ENCODE assay signal across 33 cellular contexts in genomic region chr12:52436828-52437474, GRCh38. TPM values are rescaled to one million over a fixed set of nuclear protein-coding genes. Genes with fewer than 3 reads are reported as not detected.
DNase-seq lines count a peak whose midpoint lies in the region; ATAC-seq and TF ChIP-seq lines count a peak whose summit lies in the region.
"Had no signal": no experiment of that assay in that cellular context is flagged by ENCODE, and none has a peak within 500 bp of the region (broad histone marks: within the 10 kb centered on the region; RNA-seq: fewer than 3 reads in every experiment).

No MANE protein-coding gene starts in this region.

- POLR2A ChIA-PET in SK-N-SH (lab: Yijun Ruan, JAX): no interaction called here

- DNase-seq in SK-N-SH (no peak), colonic mucosa (peak; percentile 36), left colon (no peak), DMS153 (lab: John Stamatoyannopoulos, UW) (no peak), HCEC 1CT (no peak)
- no peak for DNase-seq in stimulated activated naive B cell treated with anti-CD40 and anti-IgM and Interleukin-4, amounts not matched to agents 10 μg/mL and 1 μg/mL and 100 μg/mL, for 72 hours
- DNase-seq: activated B cell treated with CpG ODN at 0.5 μM for 24 hours; activated CD4-positive, alpha-beta T cell treated with anti-CD3 and anti-CD28 coated beads, Interleukin-2, amount 10 ng/mL, durations not matched to agents 7 days and 5 days; activated effector memory CD4-positive, alpha-beta T cell treated with anti-CD3 and anti-CD28 coated beads, Interleukin-2, amount 50 U/mL, for 16 hours; activated naive CD8-positive, alpha-beta T cell treated with anti-CD3 and anti-CD28 coated beads, Interleukin-2, amount 10 ng/mL, durations not matched to agents 7 days and 5 days; activated T-cell treated with anti-CD3 and anti-CD28 coated beads, Interleukin-2, amount 50 U/mL, for 24 hours; H9; hypothalamus; mesenchymal stem cell; naive B cell; NCI-H446; NCI-H748 treated with DMSO at 0.1 percent for 48 hours; sigmoid colon; SJCRH30; stimulated activated CD4-positive, alpha-beta T cell treated with anti-CD3 and anti-CD28 coated beads, Interleukin-15, amount 100 ng/mL, for 24 hours; stimulated activated CD4-positive, alpha-beta T cell treated with anti-CD3 and anti-CD28 coated beads, Interleukin-4, amount 100 ng/mL, for 4 hours; T-cell; transverse colon had no signal

- H3K27ac ChIP-seq in SK-N-SH (ENCODE audit: low read depth in 2 of 2, low read length in 1 of 2): no peak overlapping the region
- no peak overlapping the region for H3K27ac ChIP-seq in colonic mucosa
- H3K27ac ChIP-seq: 22Rv1; BLaER1 treated with 17β-estradiol and CSF1 and Interleukin-3, amounts not matched to agents 10 nM and 100 nM; SJCRH30; transverse colon had no signal

- H3K4me1 ChIP-seq in SK-N-SH (ENCODE audit: control insufficient read depth in 1 of 2, insufficient read depth in 2 of 2, low read depth in 1 of 2, low read length in 1 of 2) (peaks cover 0 to 19% of the 10 kb centered on the region in 2 experiments; a peak in 2 of 4 replicates), colonic mucosa (no peaks in the 10 kb centered on the region)
- H3K4me1 ChIP-seq: SJCRH30 had no signal

- TF ChIP-seq EP300 in SK-N-SH (IDR thresholded peaks at IDR 0.05; ENCODE audit: borderline replicate concordance in 1 of 2, low read depth in 1 of 2, low read length in 1 of 2): no peak

- H2AFZ ChIP-seq in SK-N-SH (ENCODE audit: low read depth): peak overlapping the region; percentile 18; the same call in 1 of the 2 replicates

- H4K20me1 ChIP-seq in SK-N-SH (ENCODE audit: insufficient read depth): no peaks in the 10 kb centered on the region
- H4K20me1 ChIP-seq: BLaER1 treated with 17β-estradiol and CSF1 and Interleukin-3, amounts not matched to agents 10 nM and 100 nM had no signal

- no peak for TF ChIP-seq CTCF in SK-N-SH (IDR thresholded peaks at IDR 0.05)
- TF ChIP-seq CTCF in colonic mucosa (IDR thresholded peaks at IDR 0.05): no peak

- no peak overlapping the region for H3K4me3 Mint-ChIP-seq in stimulated activated naive B cell treated with anti-CD40 and anti-IgM and Interleukin-4, amounts not matched to agents 10 μg/mL and 1 μg/mL and 100 μg/mL, for 72 hours
- H3K4me3 Mint-ChIP-seq: activated B cell treated with CpG ODN at 0.5 μM for 24 hours; activated CD4-positive, alpha-beta T cell treated with anti-CD3 and anti-CD28 coated beads, Interleukin-2, amount 10 ng/mL, durations not matched to agents 7 days and 5 days; activated naive CD8-positive, alpha-beta T cell treated with anti-CD3 and anti-CD28 coated beads, Interleukin-2, amount 10 ng/mL, durations not matched to agents 7 days and 5 days; activated T-cell treated with anti-CD3 and anti-CD28 coated beads, Interleukin-2, amount 50 U/mL, for 24 hours; central memory CD8-positive, alpha-beta T cell; H9; naive B cell; T-cell had no signal

- no peaks in the 10 kb centered on the region for H3K79me2 ChIP-seq in SK-N-SH (ENCODE audit: insufficient read depth)

- H3K9me3 ChIP-seq in SK-N-SH (no peaks in the 10 kb centered on the region), colonic mucosa (no peaks in the 10 kb centered on the region)
- H3K9me3 ChIP-seq: BLaER1 treated with 17β-estradiol and CSF1 and Interleukin-3, amounts not matched to agents 10 nM and 100 nM; sigmoid colon; SJCRH30; transverse colon had no signal

- intact Hi-C loops in colonic mucosa (cut with DNase I) (no loop called here), left colon (cut with DNase I, micrococcal nuclease) (no loop called here)

- H3K27me3 ChIP-seq in SK-N-SH (ENCODE audit: insufficient read depth): peaks cover 18% of the 10 kb centered on the region; the same call in 1 of the 2 replicates
- no peaks in the 10 kb centered on the region for H3K27me3 ChIP-seq in colonic mucosa
- H3K27me3 ChIP-seq: BLaER1 treated with 17β-estradiol and CSF1 and Interleukin-3, amounts not matched to agents 10 nM and 100 nM; sigmoid colon; transverse colon had no signal

- H3K9me2 ChIP-seq in SK-N-SH: no peaks in the 10 kb centered on the region

- 34% methylated on average over 9 of the region's 9 CpGs for WGBS in SK-N-SH (ENCODE audit: low lambda C conversion rate)

- CTCF ChIA-PET in SK-N-SH (lab: Yijun Ruan, JAX): no interaction called here

- peak overlapping the region; percentile 1 for H3K27ac Mint-ChIP-seq in stimulated activated naive B cell treated with anti-CD40 and anti-IgM and Interleukin-4, amounts not matched to agents 10 μg/mL and 1 μg/mL and 100 μg/mL, for 72 hours
- H3K27ac Mint-ChIP-seq: activated B cell treated with CpG ODN at 0.5 μM for 24 hours; activated CD4-positive, alpha-beta T cell treated with anti-CD3 and anti-CD28 coated beads, Interleukin-2, amount 10 ng/mL, durations not matched to agents 7 days and 5 days; activated naive CD8-positive, alpha-beta T cell treated with anti-CD3 and anti-CD28 coated beads, Interleukin-2, amount 10 ng/mL, durations not matched to agents 7 days and 5 days; activated T-cell treated with anti-CD3 and anti-CD28 coated beads, Interleukin-2, amount 50 U/mL, for 24 hours; H9; naive B cell; T-cell had no signal

- peaks cover 17% of the 10 kb centered on the region for H3F3A ChIP-seq in SK-N-SH (replicated peaks; ENCODE audit: insufficient read depth)

- ATAC-seq in SK-N-SH treated with all-trans-retinoic acid at 6 μM for 48 hours: no peak
- ATAC-seq in left colon: peak; percentile 45
- ATAC-seq in stimulated activated naive B cell treated with anti-CD40 and anti-IgM and Interleukin-4, amounts not matched to agents 10 μg/mL and 1 μg/mL and 100 μg/mL, for 72 hours (replicated peaks): no peak
- ATAC-seq in HG03108 (IDR thresholded peaks at IDR 0.05; ENCODE audit: unreplicated experiment): no peak
- ATAC-seq: GM12878, T-cell had no signal

- no peaks in the 10 kb centered on the region for H3K4me1 Mint-ChIP-seq in stimulated activated naive B cell treated with anti-CD40 and anti-IgM and Interleukin-4, amounts not matched to agents 10 μg/mL and 1 μg/mL and 100 μg/mL, for 72 hours
- H3K4me1 Mint-ChIP-seq: activated B cell treated with CpG ODN at 0.5 μM for 24 hours; activated CD4-positive, alpha-beta T cell treated with anti-CD3 and anti-CD28 coated beads, Interleukin-2, amount 10 ng/mL, durations not matched to agents 7 days and 5 days; activated naive CD8-positive, alpha-beta T cell treated with anti-CD3 and anti-CD28 coated beads, Interleukin-2, amount 10 ng/mL, durations not matched to agents 7 days and 5 days; central memory CD8-positive, alpha-beta T cell; naive B cell; T-cell had no signal

- no peak for TF ChIP-seq RAD21 in SK-N-SH (IDR thresholded peaks at IDR 0.05; ENCODE audit: low read length)

- H3K4me3 ChIP-seq in SK-N-SH (ENCODE audit: low read depth in 2 of 2, low read length in 1 of 2): no peak overlapping the region
- no peak overlapping the region for H3K4me3 ChIP-seq in colonic mucosa
- H3K4me3 ChIP-seq: BLaER1 treated with 17β-estradiol and CSF1 and Interleukin-3, amounts not matched to agents 10 nM and 100 nM; GM12878; sigmoid colon; SJCRH30; transverse colon had no signal

- H3K4me2 ChIP-seq in SK-N-SH: no peak overlapping the region
- H3K4me2 ChIP-seq: BLaER1 treated with 17β-estradiol and CSF1 and Interleukin-3, amounts not matched to agents 10 nM and 100 nM had no signal

- no peaks in the 10 kb centered on the region for H3K9me3 Mint-ChIP-seq in stimulated activated naive B cell treated with anti-CD40 and anti-IgM and Interleukin-4, amounts not matched to agents 10 μg/mL and 1 μg/mL and 100 μg/mL, for 72 hours
- H3K9me3 Mint-ChIP-seq: activated B cell treated with CpG ODN at 0.5 μM for 24 hours; activated CD4-positive, alpha-beta T cell treated with anti-CD3 and anti-CD28 coated beads, Interleukin-2, amount 10 ng/mL, durations not matched to agents 7 days and 5 days; activated naive CD8-positive, alpha-beta T cell treated with anti-CD3 and anti-CD28 coated beads, Interleukin-2, amount 10 ng/mL, durations not matched to agents 7 days and 5 days; activated T-cell treated with anti-CD3 and anti-CD28 coated beads, Interleukin-2, amount 50 U/mL, for 24 hours; central memory CD8-positive, alpha-beta T cell; H9; naive B cell; T-cell had no signal

- H3K9ac ChIP-seq in SK-N-SH (no peak overlapping the region), colonic mucosa (ENCODE audit: low read depth in 2 of 2, low read length in 2 of 2) (no peak overlapping the region)
- H3K9ac ChIP-seq: BLaER1 treated with 17β-estradiol and CSF1 and Interleukin-3, amounts not matched to agents 10 nM and 100 nM had no signal

- H3K36me3 ChIP-seq in SK-N-SH (replicated peaks in 1 of 2; ENCODE audit: control insufficient read depth in 1 of 2, insufficient read depth in 2 of 2, low read length in 1 of 2): no peaks in the 10 kb centered on the region
- H3K36me3 ChIP-seq in colonic mucosa: no peaks in the 10 kb centered on the region
- H3K36me3 ChIP-seq: BLaER1 treated with 17β-estradiol and CSF1 and Interleukin-3, amounts not matched to agents 10 nM and 100 nM; sigmoid colon; SJCRH30; transverse colon had no signal

- H3K36me3 Mint-ChIP-seq in stimulated activated naive B cell treated with anti-CD40 and anti-IgM and Interleukin-4, amounts not matched to agents 10 μg/mL and 1 μg/mL and 100 μg/mL, for 72 hours: no peaks in the 10 kb centered on the region
- H3K36me3 Mint-ChIP-seq: activated naive CD8-positive, alpha-beta T cell treated with anti-CD3 and anti-CD28 coated beads, Interleukin-2, amount 10 ng/mL, durations not matched to agents 7 days and 5 days; naive B cell; T-cell had no signal

- H3K27me3 Mint-ChIP-seq in stimulated activated naive B cell treated with anti-CD40 and anti-IgM and Interleukin-4, amounts not matched to agents 10 μg/mL and 1 μg/mL and 100 μg/mL, for 72 hours: peaks cover 13 to 22% of the 10 kb centered on the region in 2 donors

RNA-seq across cellular contexts. Expression of gene KRT75, which starts 2.8 kb away (rescaled TPM):
- not detected in 2 replicates for polyA plus RNA-seq in SK-N-SH (2012; rRNA removed)
- not detected in 2 replicates for polyA plus RNA-seq in SK-N-SH (2012; cell fraction: cytosol; rRNA removed)
- polyA plus RNA-seq in SK-N-SH (2012; cell fraction: nucleus; rRNA removed): not detected in 2 replicates
- total RNA-seq in colonic mucosa (under 1 TPM in 1 of 2 donors, not detected in 1; 0.10 TPM), left colon (not detected)
- total RNA-seq: activated B cell treated with CpG ODN at 0.5 μM for 24 hours; activated CD4-positive, alpha-beta T cell treated with anti-CD3 and anti-CD28 coated beads, Interleukin-2, amount 10 ng/mL, durations not matched to agents 7 days and 5 days; activated naive CD8-positive, alpha-beta T cell treated with anti-CD3 and anti-CD28 coated beads, Interleukin-2, amount 10 ng/mL, durations not matched to agents 7 days and 5 days; dermis blood vessel endothelial cell; GM12878; H9; omental fat pad; pulmonary artery endothelial cell; sigmoid colon; SJCRH30; subcutaneous adipose tissue; T-cell; transverse colon had no signal
- polyA plus RNA-seq: GM12878 had no signal

RNA-seq across cellular contexts. Expression of gene KRT6B, which starts 15.0 kb away (rescaled TPM):
- not detected in 2 replicates for polyA plus RNA-seq in SK-N-SH (2012; rRNA removed)
- not detected in 2 replicates for polyA plus RNA-seq in SK-N-SH (2012; cell fraction: cytosol; rRNA removed)
- not detected in 2 replicates for polyA plus RNA-seq in SK-N-SH (2012; cell fraction: nucleus; rRNA removed)
- 1 to 10 TPM in 1 of 2 donors, under 1 TPM in 1; 0.13 to 1.4 TPM for total RNA-seq in colonic mucosa
- total RNA-seq in left colon: not detected
- total RNA-seq: activated B cell treated with CpG ODN at 0.5 μM for 24 hours; activated CD4-positive, alpha-beta T cell treated with anti-CD3 and anti-CD28 coated beads, Interleukin-2, amount 10 ng/mL, durations not matched to agents 7 days and 5 days; activated naive CD8-positive, alpha-beta T cell treated with anti-CD3 and anti-CD28 coated beads, Interleukin-2, amount 10 ng/mL, durations not matched to agents 7 days and 5 days; GM12878; H9; sigmoid colon; SJCRH30; subcutaneous adipose tissue; T-cell; transverse colon had no signal

RNA-seq across cellular contexts. Expression of gene KRT82, which starts 30.8 kb away (rescaled TPM):
- polyA plus RNA-seq in SK-N-SH (2012; rRNA removed): not detected in 2 replicates
- polyA plus RNA-seq in SK-N-SH (2012; cell fraction: cytosol; rRNA removed): not detected in 2 replicates
- not detected in 2 replicates for polyA plus RNA-seq in SK-N-SH (2012; cell fraction: nucleus; rRNA removed)
- total RNA-seq in colonic mucosa (not detected), left colon (not detected)
- total RNA-seq: activated B cell treated with CpG ODN at 0.5 μM for 24 hours; activated CD4-positive, alpha-beta T cell treated with anti-CD3 and anti-CD28 coated beads, Interleukin-2, amount 10 ng/mL, durations not matched to agents 7 days and 5 days; activated naive CD8-positive, alpha-beta T cell treated with anti-CD3 and anti-CD28 coated beads, Interleukin-2, amount 10 ng/mL, durations not matched to agents 7 days and 5 days; dermis blood vessel endothelial cell; GM12878; H9; omental fat pad; pulmonary artery endothelial cell; sigmoid colon; SJCRH30; subcutaneous adipose tissue; T-cell; transverse colon had no signal
- polyA plus RNA-seq: GM12878 had no signal

RNA-seq across cellular contexts. Expression of gene KRT6C, which starts 36.7 kb away (rescaled TPM):
- polyA plus RNA-seq in SK-N-SH (2012; rRNA removed): not detected in 2 replicates
- not detected in 2 replicates for polyA plus RNA-seq in SK-N-SH (2012; cell fraction: cytosol; rRNA removed)
- polyA plus RNA-seq in SK-N-SH (2012; cell fraction: nucleus; rRNA removed): not detected in 2 replicates
- not detected for total RNA-seq in colonic mucosa
- total RNA-seq in left colon: not detected
- total RNA-seq: activated B cell treated with CpG ODN at 0.5 μM for 24 hours; activated CD4-positive, alpha-beta T cell treated with anti-CD3 and anti-CD28 coated beads, Interleukin-2, amount 10 ng/mL, durations not matched to agents 7 days and 5 days; activated naive CD8-positive, alpha-beta T cell treated with anti-CD3 and anti-CD28 coated beads, Interleukin-2, amount 10 ng/mL, durations not matched to agents 7 days and 5 days; dermis blood vessel endothelial cell; GM12878; H9; omental fat pad; pulmonary artery endothelial cell; sigmoid colon; SJCRH30; subcutaneous adipose tissue; T-cell had no signal
- polyA plus RNA-seq: GM12878 had no signal

RNA-seq across cellular contexts. Expression of gene KRT84, which starts 51.5 kb away (rescaled TPM):
- not detected in 2 replicates for polyA plus RNA-seq in SK-N-SH (2012; rRNA removed)
- polyA plus RNA-seq in SK-N-SH (2012; cell fraction: cytosol; rRNA removed): not detected in 2 replicates
- polyA plus RNA-seq in SK-N-SH (2012; cell fraction: nucleus; rRNA removed): not detected in 2 replicates
- total RNA-seq in colonic mucosa (not detected), left colon (not detected)
- total RNA-seq: activated B cell treated with CpG ODN at 0.5 μM for 24 hours; activated CD4-positive, alpha-beta T cell treated with anti-CD3 and anti-CD28 coated beads, Interleukin-2, amount 10 ng/mL, durations not matched to agents 7 days and 5 days; activated naive CD8-positive, alpha-beta T cell treated with anti-CD3 and anti-CD28 coated beads, Interleukin-2, amount 10 ng/mL, durations not matched to agents 7 days and 5 days; dermis blood vessel endothelial cell; GM12878; H9; omental fat pad; pulmonary artery endothelial cell; sigmoid colon; SJCRH30; subcutaneous adipose tissue; T-cell; transverse colon had no signal
- polyA plus RNA-seq: GM12878, sigmoid colon had no signal
